ENCODE assay signal across 8 cellular contexts in the genomic region with DNA sequence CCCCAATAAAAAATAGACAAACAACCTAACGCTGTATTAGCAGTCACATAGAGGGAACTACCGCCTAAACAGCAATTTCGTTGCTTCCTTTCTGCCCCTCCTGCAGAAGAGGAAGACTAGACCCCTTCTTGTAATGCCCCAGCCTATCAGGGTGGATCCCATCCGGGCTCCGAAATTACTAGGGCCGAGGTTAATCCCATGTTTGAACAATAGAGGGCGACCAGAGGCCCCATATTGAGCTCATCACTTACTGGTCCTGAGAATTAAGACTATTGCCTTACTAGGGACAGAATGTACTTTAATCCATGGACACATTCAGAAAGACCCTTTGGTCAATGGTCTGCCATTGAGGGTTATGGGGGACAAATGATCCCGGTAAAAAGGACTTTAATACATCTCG. TPM values are rescaled to one million over a fixed set of nuclear protein-coding genes. Genes with fewer than 3 reads are reported as not detected.
DNase-seq lines count a peak whose midpoint lies in the region; ATAC-seq, FAIRE-seq and TF ChIP-seq lines count a peak whose summit lies in the region.

No MANE protein-coding gene starts in this region.

- no peak overlapping the region for H3K14ac ChIP-seq in IMR-90 (replicated peaks; ENCODE audit: low read depth, low read length)

- H3K36me3 ChIP-seq in IMR-90 (ENCODE audit: control insufficient read depth, insufficient read depth, low read length) (no peaks in the 10 kb centered on the region), GM12878 (ENCODE audit: control insufficient read depth in 2 of 2, insufficient read depth in 2 of 2, low read length in 1 of 2) (no peaks in the 10 kb centered on the region)

- no peaks in the 10 kb centered on the region for H3K79me1 ChIP-seq in IMR-90 (ENCODE audit: low read depth in 1 of 2, low read length in 2 of 2)

- no TSS peak for BruUV-seq in IMR-90 (replicated peaks; lab: Mats Ljungman, UMichigan)
- no TSS peak for BruUV-seq in GM12878 (replicated peaks; lab: Mats Ljungman, UMichigan)

- POLR2A ChIA-PET in IMR-90 (lab: Charles Lee; ENCODE audit: unreplicated experiment) (no interaction called here), GM12878 (lab: Charles Lee) (no interaction called here)

- no peaks in the 10 kb centered on the region for H3K79me2 ChIP-seq in GM12878 (ENCODE audit: control insufficient read depth, insufficient read depth, low read length)

- H2BK5ac ChIP-seq in IMR-90 (ENCODE audit: low read depth, low read length, poor library complexity, severe bottlenecking): no peak overlapping the region

- no peak overlapping the region for H3K56ac ChIP-seq in IMR-90 (ENCODE audit: extremely low read depth, insufficient read depth, low read length)

- no peaks in the 10 kb centered on the region for H4K20me1 ChIP-seq in IMR-90 (ENCODE audit: insufficient read depth, low read length)
- H4K20me1 ChIP-seq in GM12878 (ENCODE audit: control insufficient read depth, insufficient read depth): no peaks in the 10 kb centered on the region

- H3K4me2 ChIP-seq in IMR-90 (ENCODE audit: low read depth, low read length) (no peak overlapping the region), GM12878 (ENCODE audit: control insufficient read depth, insufficient read depth) (no peak overlapping the region)

- no peak overlapping the region for H3K23ac ChIP-seq in IMR-90 (ENCODE audit: low read depth, low read length)

- no peak overlapping the region for H3K27ac ChIP-seq in IMR-90 (ENCODE audit: insufficient read depth, low read length)
- H3K27ac ChIP-seq in GM12878 (ENCODE audit: control insufficient read depth, insufficient read depth): no peak overlapping the region

- H4K5ac ChIP-seq in IMR-90 (ENCODE audit: low read depth, low read length): no peak overlapping the region

- H2AFZ ChIP-seq in IMR-90 (replicated peaks; ENCODE audit: low read length, poor library complexity) (no peak overlapping the region), GM12878 (ENCODE audit: control insufficient read depth, low read depth, low read length) (no peak overlapping the region)

- no peak for TF ChIP-seq EP300 in GM12878 (IDR thresholded peaks at IDR 0.05; ENCODE audit: borderline replicate concordance in 1 of 2, control insufficient read depth in 1 of 2, low read depth in 2 of 2, low read length in 2 of 2)

- CTCF ChIA-PET in IMR-90 (lab: Yijun Ruan, JAX): interaction anchor here (0.6 kb wide), 2 partner anchors 8 to 706 kb away, joined by 3 to 5 read pairs; no protein-coding TSS in a partner anchor
- CTCF ChIA-PET in GM12878 (lab: Yijun Ruan, JAX): interaction anchor here (0.5 to 2.8 kb wide), 14 partner anchors 10 to 862 kb away, joined by 3 to 17 read pairs (median 4); no protein-coding TSS in a partner anchor

- no peak for FAIRE-seq in GM12878 (lab: Jason Lieb, UNC)

- H3K4me3 ChIP-seq in IMR-90 (ENCODE audit: insufficient read depth, low read depth, low read length): no peak overlapping the region
- H3K4me3 ChIP-seq in GM12878: no peak overlapping the region

- WGBS in IMR-90 (ENCODE audit: extremely low coverage in 2 of 2, insufficient read length in 1 of 2), 2 experiments: no CpG with 5 or more reads among the region's 9 CpGs
- WGBS in GM12878 (ENCODE audit: insufficient coverage, insufficient replicate concordance, low lambda C conversion rate, missing lambda C conversion rate): 3% methylated on average over 9 of the region's 9 CpGs

- H2BK15ac ChIP-seq in IMR-90 (ENCODE audit: low read depth, low read length): no peak overlapping the region

- no peak overlapping the region for H2AK9ac ChIP-seq in IMR-90 (replicated peaks; ENCODE audit: low read depth, low read length, poor library complexity)

- dilution Hi-C loops in IMR-90 (cut with HindIII; ENCODE audit: low sequenced_read_pairs, unreplicated experiment): no loop called here

- H3K4me1 ChIP-seq in IMR-90 (ENCODE audit: control insufficient read depth, insufficient read depth, low read length) (no peaks in the 10 kb centered on the region), GM12878 (ENCODE audit: control insufficient read depth, insufficient read depth, low read length) (no peaks in the 10 kb centered on the region)

- no peak overlapping the region for H4K8ac ChIP-seq in IMR-90 (ENCODE audit: low read depth in 2 of 2, low read length in 2 of 2)

- H4K91ac ChIP-seq in IMR-90 (ENCODE audit: insufficient read depth, low read depth, low read length): no peak overlapping the region

- H3K9me3 ChIP-seq in IMR-90 (ENCODE audit: control insufficient read depth, insufficient read depth, low read length): no peaks in the 10 kb centered on the region
- no peaks in the 10 kb centered on the region for H3K9me3 ChIP-seq in GM12878 (replicated peaks; ENCODE audit: control insufficient read depth, insufficient read depth, low read length)

- TF ChIP-seq CTCF in IMR-90 (conservative IDR thresholded peaks at IDR 0.05; ENCODE audit: low read depth, low read length) (peak; percentile 62), GM12878 (IDR thresholded peaks at IDR 0.05 in 2 of 3, conservative IDR thresholded peaks at IDR 0.05 in 1 of 3; ENCODE audit: control insufficient read depth in 2 of 3, extremely low read depth in 1 of 3, insufficient read depth in 1 of 3, low read depth in 3 of 3, low read length in 3 of 3) (peak; percentile 55 to 63 (median 57))

- no peak overlapping the region for H2BK20ac ChIP-seq in IMR-90 (ENCODE audit: low read depth, low read length)

- no peak overlapping the region for H3K18ac ChIP-seq in IMR-90 (ENCODE audit: low read depth, low read length)

- H3K9me1 ChIP-seq in IMR-90 (ENCODE audit: insufficient read depth, low read length): no peaks in the 10 kb centered on the region

- in situ Hi-C loops in IMR-90 (cut with MboI; ENCODE audit: low sequenced_read_pairs) (loop anchor here (10.0 kb wide), 1 partner anchor 412 kb away; no protein-coding TSS in a partner anchor), GM12878 (cut with MboI) (loop anchor here (10.0 kb wide), 1 partner anchor 412 kb away; no protein-coding TSS in a partner anchor)

- RAD21 ChIA-PET in GM12878 (lab: Charles Lee; ENCODE audit: unreplicated experiment): interaction anchor here (0.6 to 1.5 kb wide), 2 partner anchors 354 to 411 kb away, joined by 3 to 6 read pairs; no protein-coding TSS in a partner anchor

- SMC1A ChIA-PET in GM12878 (lab: Charles Lee; ENCODE audit: uncharacterized antibody, unreplicated experiment): interaction anchor here (0.6 to 1.7 kb wide), 4 partner anchors 19 to 565 kb away, joined by 3 to 6 read pairs (median 3); no protein-coding TSS in a partner anchor

- intact Hi-C loops in IMR-90 (cut with micrococcal nuclease) (loop anchor here (2.0 kb wide), 1 partner anchor 412 kb away; no protein-coding TSS in a partner anchor), GM12878 (cut with micrococcal nuclease; ENCODE audit: unreplicated experiment) (loop anchor here (1.0 to 10.0 kb wide), 3 partner anchors 382 to 854 kb away; no protein-coding TSS in a partner anchor)

- no peak overlapping the region for H2AK5ac ChIP-seq in IMR-90 (ENCODE audit: low read depth, low read length)

- no peak overlapping the region for H2BK120ac ChIP-seq in IMR-90 (ENCODE audit: low read depth, low read length)

- H3K9ac ChIP-seq in IMR-90 (ENCODE audit: low read depth, low read length): no peak overlapping the region
- no peak overlapping the region for H3K9ac ChIP-seq in GM12878 (ENCODE audit: control insufficient read depth, insufficient read depth, low read length)

- H3K4ac ChIP-seq in IMR-90 (ENCODE audit: low read depth, low read length): no peak overlapping the region

- peak; percentile 7 for DNase-seq in NK-92 treated with Interleukin-12 subunit alpha and Interleukin-12 subunit beta, amount 100 ng/mL, for 24 hours (lab: John Stamatoyannopoulos, UW)
- DNase-seq in NK-92 (lab: John Stamatoyannopoulos, UW; ENCODE audit: unreplicated experiment): no peak
- peak; percentile 34 for DNase-seq in IMR-90
- peak in 4 of 5 experiments; percentile 3 to 43 (median 20) for DNase-seq in T-helper 2 cell
- no peak for DNase-seq in GM12878 (ENCODE audit: low read depth, low spot score)
- DNase-seq in iPS-NIHi7 (ENCODE audit: extremely low spot score): peak; percentile 76
- DNase-seq in stimulated activated CD4-positive, alpha-beta T cell treated with anti-CD3 and anti-CD28 coated beads, Interleukin-1b, Interleukin-23, amount 100 ng/mL, for 48 hours: peak; percentile 24

- H3K27me3 ChIP-seq in IMR-90 (ENCODE audit: control insufficient read depth, insufficient read depth, low read length) (peaks cover 9% of the 10 kb centered on the region), GM12878 (replicated peaks in 1 of 2; ENCODE audit: control insufficient read depth in 2 of 2, insufficient read depth in 2 of 2, low read length in 1 of 2) (no peaks in the 10 kb centered on the region)

- no peak for TF ChIP-seq POLR2A in IMR-90 (IDR thresholded peaks at IDR 0.05; ENCODE audit: low read depth, low read length)
- TF ChIP-seq POLR2A in GM12878 (IDR thresholded peaks at IDR 0.05; ENCODE audit: low read depth, low read length): no peak

- TF ChIP-seq RAD21 in IMR-90 (IDR thresholded peaks at IDR 0.05; ENCODE audit: low read length) (peak; percentile 64), GM12878 (IDR thresholded peaks at IDR 0.05; ENCODE audit: insufficient read depth, low read depth, low read length) (peak; percentile 76)

- ATAC-seq in IMR-90 (ENCODE audit: low read depth) (peak; percentile 94), GM12878 (peak; percentile 94), GM21619 (IDR thresholded peaks at IDR 0.05; ENCODE audit: unreplicated experiment) (no peak)

RNA-seq across cellular contexts. Expression of a gene that starts 11.8 kb away (rescaled TPM):
- total RNA-seq in IMR-90 (2012; rRNA removed) (0.28 and 0.54 TPM in 2 replicates), GM12878 (2014; rRNA removed) (0.96 and 2.1 TPM in 2 replicates), GM12878 (2014; rRNA removed; fragmentation: Illumina TruSeq; extraction: Trizol) (1.9 and 2.0 TPM in 2 replicates), GM12878 (2021) (1.2 and 1.8 TPM in 2 replicates)
- polyA plus RNA-seq in IMR-90 (2012; rRNA removed) (0.24 TPM in 2 replicates), GM12878 (2011; rRNA removed) (0.99 and 1.3 TPM in 2 replicates), GM12878 (2014; fragmentation: Illumina TruSeq; extraction: Trizol) (1.7 and 2.0 TPM in 2 replicates), GM12878 (2014; fragmentation: Nextera tagmentation; extraction: Ambion mirVana) (1 to 10 TPM; 1.0 to 1.5 TPM), GM12878 (2014; rRNA removed) (1.0 and 1.3 TPM in 2 replicates), GM12878 (2016; fragmentation: Nextera tagmentation; extraction: Ambion mirVana) (1 to 10 TPM; 1.1 TPM)
- 0.02 and 0.16 TPM in 2 replicates for polyA plus RNA-seq in IMR-90 (2012; cell fraction: cytosol; rRNA removed)
- polyA plus RNA-seq in IMR-90 (2012; cell fraction: nucleus; rRNA removed; ENCODE audit: low replicate concordance): 0.20 and 1.1 TPM in 2 replicates
- 12.3 and 12.6 TPM in 2 replicates for total RNA-seq in GM12878 (2013; cell fraction: nucleolus; rRNA removed)
- polyA plus RNA-seq in GM12878 (2011; ENCODE audit: low read depth): 0.88 TPM
- 0.50 and 0.69 TPM in 2 replicates for polyA plus RNA-seq in GM12878 (2011; cell fraction: cytosol; rRNA removed)
- polyA plus RNA-seq in GM12878 (2011; cell fraction: nucleus; rRNA removed): 0.94 and 1.2 TPM in 2 replicates
- polyA plus RNA-seq in GM12878 (2012): 1.7 and 1.9 TPM in 2 replicates
- polyA minus RNA-seq in GM12878 (2011; rRNA and poly(A)+ RNA removed): 0.72 and 0.73 TPM in 2 replicates
- polyA minus RNA-seq in GM12878 (2011; cell fraction: cytosol; rRNA and poly(A)+ RNA removed): 0.31 TPM in 1 of 2 replicates, not detected in the other
- 0.73 and 0.96 TPM in 2 replicates for polyA minus RNA-seq in GM12878 (2011; cell fraction: nucleus; rRNA and poly(A)+ RNA removed)

RNA-seq across cellular contexts. Expression of a gene that starts 47.2 kb away (rescaled TPM):
- total RNA-seq in IMR-90 (2012; rRNA removed) (not detected in 2 replicates), GM12878 (2014; rRNA removed) (not detected in 2 replicates), GM12878 (2014; rRNA removed; fragmentation: Illumina TruSeq; extraction: Trizol) (not detected in 2 replicates), GM12878 (2021) (not detected in 2 replicates)
- polyA plus RNA-seq in IMR-90 (2012; rRNA removed) (not detected in 2 replicates), GM12878 (2011; rRNA removed) (not detected in 2 replicates), GM12878 (2014; fragmentation: Illumina TruSeq; extraction: Trizol) (not detected in 2 replicates), GM12878 (2014; fragmentation: Nextera tagmentation; extraction: Ambion mirVana) (1 to 10 TPM in 1 of 2 experiments, not detected in 1; 1.0 TPM), GM12878 (2014; rRNA removed) (not detected in 2 replicates), GM12878 (2016; fragmentation: Nextera tagmentation; extraction: Ambion mirVana) (not detected)
- polyA plus RNA-seq in IMR-90 (2012; cell fraction: cytosol; rRNA removed): not detected in 2 replicates
- not detected in 2 replicates for polyA plus RNA-seq in IMR-90 (2012; cell fraction: nucleus; rRNA removed; ENCODE audit: low replicate concordance)
- not detected in 2 replicates for total RNA-seq in GM12878 (2013; cell fraction: nucleolus; rRNA removed)
- not detected for polyA plus RNA-seq in GM12878 (2011; ENCODE audit: low read depth)
- polyA plus RNA-seq in GM12878 (2011; cell fraction: cytosol; rRNA removed): 0.15 TPM in 1 of 2 replicates, not detected in the other
- polyA plus RNA-seq in GM12878 (2011; cell fraction: nucleus; rRNA removed): not detected in 2 replicates
- polyA plus RNA-seq in GM12878 (2012): not detected in 2 replicates
- not detected in 2 replicates for polyA minus RNA-seq in GM12878 (2011; rRNA and poly(A)+ RNA removed)
- not detected in 2 replicates for polyA minus RNA-seq in GM12878 (2011; cell fraction: cytosol; rRNA and poly(A)+ RNA removed)
- not detected in 2 replicates for polyA minus RNA-seq in GM12878 (2011; cell fraction: nucleus; rRNA and poly(A)+ RNA removed)

Comparison
In these comparisons a context has a peak if more than half of its experiments do, and no peak if none do; other contexts are left out.
1. DNase-seq: peak in NK-92 treated with Interleukin-12 subunit alpha and Interleukin-12 subunit beta, amount 100 ng/mL, for 24 hours (single experiment), IMR-90 (single experiment), T-helper 2 cell (4 of 5), iPS-NIHi7 (single experiment) and stimulated activated CD4-positive, alpha-beta T cell treated with anti-CD3 and anti-CD28 coated beads, Interleukin-1b, Interleukin-23, amount 100 ng/mL, for 48 hours (single experiment); none in NK-92 (single experiment) and GM12878 (single experiment).